ENCODE assay signal across 8 cellular contexts in the genomic region with DNA sequence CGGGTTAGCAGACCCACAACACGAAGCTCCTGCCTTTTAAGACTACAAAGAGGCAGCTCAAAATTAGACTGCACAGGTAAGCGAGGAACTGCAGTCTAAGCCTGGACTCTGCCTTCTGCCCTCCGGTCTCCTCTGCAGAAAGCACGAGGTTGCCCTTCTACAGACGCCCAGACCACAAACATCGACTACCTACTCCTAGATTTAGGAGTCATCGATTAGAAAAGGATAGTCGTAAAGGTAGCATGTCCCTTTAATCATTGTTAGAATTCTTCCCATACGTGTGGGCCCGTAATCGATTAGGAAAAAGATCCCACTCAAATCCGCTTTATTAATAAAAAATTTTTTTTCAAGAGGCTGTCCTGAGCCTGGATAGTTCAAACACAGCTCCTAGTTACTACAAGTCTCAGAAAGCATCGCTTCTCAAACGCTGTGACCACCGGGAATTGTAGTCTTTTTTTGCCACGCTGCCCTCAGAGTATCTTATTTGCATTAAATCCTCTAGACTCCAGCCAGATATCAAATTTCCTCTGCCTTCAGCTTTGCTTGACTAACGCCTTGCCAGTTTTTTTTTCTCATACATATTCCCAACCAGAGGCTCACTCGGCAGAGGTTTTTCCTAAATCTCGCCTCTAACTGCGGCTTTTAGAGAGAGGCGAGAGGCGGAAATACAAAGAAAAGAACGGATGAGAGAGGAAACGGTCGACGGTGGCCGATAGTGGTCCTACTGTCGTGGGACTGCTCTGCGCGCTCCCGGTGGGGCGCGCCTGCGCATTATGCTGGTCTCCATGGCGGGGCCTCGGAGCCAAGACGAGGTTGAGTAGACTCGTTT. TPM values are rescaled to one million over a fixed set of nuclear protein-coding genes. Genes with fewer than 3 reads are reported as not detected.
DNase-seq lines count a peak whose midpoint lies in the region; ATAC-seq and TF ChIP-seq lines count a peak whose summit lies in the region.

A gene with protein sequence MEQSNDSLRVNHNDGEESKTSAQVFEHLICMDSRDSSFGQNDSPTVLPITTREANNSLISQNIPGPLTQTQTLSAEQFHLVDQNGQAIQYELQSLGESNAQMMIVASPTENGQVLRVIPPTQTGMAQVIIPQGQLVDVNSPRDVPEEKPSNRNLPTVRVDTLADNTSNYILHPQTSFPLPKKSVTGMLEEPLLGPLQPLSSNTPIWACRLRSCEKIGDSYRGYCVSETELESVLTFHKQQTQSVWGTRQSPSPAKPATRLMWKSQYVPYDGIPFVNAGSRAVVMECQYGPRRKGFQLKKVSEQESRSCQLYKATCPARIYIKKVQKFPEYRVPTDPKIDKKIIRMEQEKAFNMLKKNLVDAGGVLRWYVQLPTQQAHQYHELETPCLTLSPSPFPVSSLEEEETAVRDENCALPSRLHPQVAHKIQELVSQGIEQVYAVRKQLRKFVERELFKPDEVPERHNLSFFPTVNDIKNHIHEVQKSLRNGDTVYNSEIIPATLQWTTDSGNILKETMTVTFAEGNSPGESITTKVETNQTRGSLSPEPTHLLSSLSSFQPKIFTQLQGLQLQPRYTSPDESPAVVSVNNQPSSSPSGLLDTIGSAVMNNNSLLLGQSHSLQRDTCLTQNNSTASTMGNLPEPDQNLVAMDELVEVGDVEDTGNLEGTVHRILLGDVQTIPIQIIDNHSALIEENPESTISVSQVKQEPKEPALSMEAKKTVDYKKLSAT (plus strand): TSS at position 763 of the 829 bp plus-strand sequence. CDS start 29,628 bp downstream, outside the sequence.
A gene (minus strand): TSS at position 161 of the 829 bp plus-strand sequence. CDS start 197 bp downstream, outside the sequence.

- peak; percentile 92 for DNase-seq in GM10248 (ENCODE audit: extremely low spot score)
- DNase-seq in NCI-H1092 (lab: John Stamatoyannopoulos, UW): peak; percentile 89
- DNase-seq in SK-N-SH: peak; percentile 92
- DNase-seq in activated naive CD4-positive, alpha-beta T cell treated with anti-CD3 and anti-CD28 coated beads, Interleukin-2, amount 50 U/mL, for 72 hours (ENCODE audit: low spot score in 2 of 2): peak; percentile 87 to 89
- DNase-seq in glomerular visceral epithelial cell (ENCODE audit: extremely low spot score): peak; percentile 93
- peak; percentile 86 for DNase-seq in occipital lobe (lab: John Stamatoyannopoulos, UW)
- DNase-seq in suprapubic skin (ENCODE audit: low spot score in 2 of 2): peak; percentile 92 to 93

- H3K9me3 ChIP-seq in SK-N-SH (no peaks in the 10 kb centered on the region), suprapubic skin (no peaks in the 10 kb centered on the region)

- no peaks in the 10 kb centered on the region for H3K27me3 ChIP-seq in SK-N-SH (ENCODE audit: insufficient read depth)
- no peaks in the 10 kb centered on the region for H3K27me3 ChIP-seq in suprapubic skin

- H3K36me3 Mint-ChIP-seq in activated naive CD4-positive, alpha-beta T cell treated with anti-CD3 and anti-CD28 coated beads, Interleukin-2, amount 50 U/mL, for 72 hours: peaks cover 5 to 11% of the 10 kb centered on the region in 2 donors

- no peaks in the 10 kb centered on the region for H3K9me2 ChIP-seq in SK-N-SH

- no peaks in the 10 kb centered on the region for H4K20me1 ChIP-seq in SK-N-SH (ENCODE audit: insufficient read depth)

- under 1% methylated on average over 38 of the region's 39 CpGs for WGBS in SK-N-SH (ENCODE audit: low lambda C conversion rate)
- WGBS in suprapubic skin: under 1% methylated on average over 35 of the region's 39 CpGs

- peak in 1 of 2 donors; percentile 53 for TF ChIP-seq POLR2A in suprapubic skin (IDR thresholded peaks at IDR 0.05)

- H3K27ac Mint-ChIP-seq in activated naive CD4-positive, alpha-beta T cell treated with anti-CD3 and anti-CD28 coated beads, Interleukin-2, amount 50 U/mL, for 72 hours: peak within 1 kb of the TSS; percentile 92 to 97

- TF ChIP-seq EP300 in SK-N-SH (IDR thresholded peaks at IDR 0.05; ENCODE audit: borderline replicate concordance in 1 of 2, low read depth in 1 of 2, low read length in 1 of 2) (no peak; a peak in 1 of 4 replicates), suprapubic skin (IDR thresholded peaks at IDR 0.05) (no peak)

- H2AFZ ChIP-seq in SK-N-SH (ENCODE audit: low read depth): peak within 1 kb of the TSS; percentile 96

- POLR2A ChIA-PET in GM10248 (lab: Yijun Ruan, JAX) (no interaction called here), SK-N-SH (lab: Yijun Ruan, JAX) (interaction anchor here (0.7 to 1.2 kb wide), 3 partner anchors 14 to 327 kb away, joined by 3 to 5 read pairs (median 3); a partner anchor contains a TSS)

- H3K36me3 ChIP-seq in SK-N-SH (replicated peaks in 1 of 2; ENCODE audit: control insufficient read depth in 1 of 2, insufficient read depth in 2 of 2, low read length in 1 of 2) (peaks cover 0 to 4% of the 10 kb centered on the region in 2 experiments), suprapubic skin (no peaks in the 10 kb centered on the region)

- CTCF ChIA-PET in GM10248 (lab: Yijun Ruan, JAX) (interaction anchor here (1.0 to 1.4 kb wide), 3 partner anchors 107 to 323 kb away, joined by 3 to 4 read pairs (median 3); no protein-coding TSS in a partner anchor), SK-N-SH (lab: Yijun Ruan, JAX) (interaction anchor here (1.4 kb wide), 1 partner anchor 21 kb away, joined by 4 read pairs; no protein-coding TSS in a partner anchor)

- TF ChIP-seq CTCF in GM10248 (IDR thresholded peaks at IDR 0.05; ENCODE audit: control extremely low read depth, extremely low read depth, low read depth, missing control alignments) (no peak), SK-N-SH (IDR thresholded peaks at IDR 0.05) (no peak), suprapubic skin (IDR thresholded peaks at IDR 0.05) (no peak)

- peak within 1 kb of the TSS; percentile 93 to 98 for H3K4me3 ChIP-seq in SK-N-SH (ENCODE audit: low read depth in 2 of 2, low read length in 1 of 2)
- H3K4me3 ChIP-seq in suprapubic skin: peak within 1 kb of the TSS; percentile 61

- H3K4me2 ChIP-seq in SK-N-SH: peak within 1 kb of the TSS; percentile 79

- peaks cover 58% of the 10 kb centered on the region for H3K79me2 ChIP-seq in SK-N-SH (ENCODE audit: insufficient read depth)

- peak; percentile 71 for ATAC-seq in HG02610 (IDR thresholded peaks at IDR 0.05; ENCODE audit: unreplicated experiment)
- peak; percentile 89 to 90 for ATAC-seq in activated naive CD4-positive, alpha-beta T cell treated with anti-CD3 and anti-CD28 coated beads, Interleukin-2, amount 50 U/mL, for 72 hours

- peaks cover 10% of the 10 kb centered on the region for H3F3A ChIP-seq in SK-N-SH (replicated peaks; ENCODE audit: insufficient read depth)

- H3K27ac ChIP-seq in SK-N-SH (ENCODE audit: low read depth in 2 of 2, low read length in 1 of 2) (peak within 1 kb of the TSS; percentile 99), suprapubic skin (peak within 1 kb of the TSS; percentile 89)

- no peaks in the 10 kb centered on the region for H3K9me3 Mint-ChIP-seq in activated naive CD4-positive, alpha-beta T cell treated with anti-CD3 and anti-CD28 coated beads, Interleukin-2, amount 50 U/mL, for 72 hours

- H3K9ac ChIP-seq in SK-N-SH: peak within 1 kb of the TSS; percentile 92

- no peak for TF ChIP-seq RAD21 in SK-N-SH (IDR thresholded peaks at IDR 0.05; ENCODE audit: low read length)

- H3K4me1 ChIP-seq in SK-N-SH (ENCODE audit: control insufficient read depth in 1 of 2, insufficient read depth in 2 of 2, low read depth in 1 of 2, low read length in 1 of 2) (peaks cover 0 to 5% of the 10 kb centered on the region in 2 experiments; a peak in 3 of 4 replicates), suprapubic skin (peaks cover 21% of the 10 kb centered on the region)

TF ChIP-seq in SK-N-SH, 30 proteins besides CTCF, POLR2A, EP300 and RAD21 (continues in another document):
- TF ChIP-seq MEF2A (IDR thresholded peaks at IDR 0.05; ENCODE audit: borderline replicate concordance, low read depth) (no peak), YY1 (IDR thresholded peaks at IDR 0.05; ENCODE audit: low read depth) (peak; percentile 66; the same call in 1 of the 2 replicates), FOXJ3 (CRISPR knock-in tag; IDR thresholded peaks at IDR 0.05) (no peak), GATA2 (CRISPR knock-in tag; IDR thresholded peaks at IDR 0.05) (no peak), TAF1 (IDR thresholded peaks at IDR 0.05; ENCODE audit: borderline replicate concordance, low read depth, low read length) (peak; percentile 65), SMC3 (IDR thresholded peaks at IDR 0.05; ENCODE audit: low read depth, low read length) (no peak), CHD2 (IDR thresholded peaks at IDR 0.05; ENCODE audit: low read length, partially characterized antibody) (peak; percentile 90)
- TF ChIP-seq, protein P1, sequence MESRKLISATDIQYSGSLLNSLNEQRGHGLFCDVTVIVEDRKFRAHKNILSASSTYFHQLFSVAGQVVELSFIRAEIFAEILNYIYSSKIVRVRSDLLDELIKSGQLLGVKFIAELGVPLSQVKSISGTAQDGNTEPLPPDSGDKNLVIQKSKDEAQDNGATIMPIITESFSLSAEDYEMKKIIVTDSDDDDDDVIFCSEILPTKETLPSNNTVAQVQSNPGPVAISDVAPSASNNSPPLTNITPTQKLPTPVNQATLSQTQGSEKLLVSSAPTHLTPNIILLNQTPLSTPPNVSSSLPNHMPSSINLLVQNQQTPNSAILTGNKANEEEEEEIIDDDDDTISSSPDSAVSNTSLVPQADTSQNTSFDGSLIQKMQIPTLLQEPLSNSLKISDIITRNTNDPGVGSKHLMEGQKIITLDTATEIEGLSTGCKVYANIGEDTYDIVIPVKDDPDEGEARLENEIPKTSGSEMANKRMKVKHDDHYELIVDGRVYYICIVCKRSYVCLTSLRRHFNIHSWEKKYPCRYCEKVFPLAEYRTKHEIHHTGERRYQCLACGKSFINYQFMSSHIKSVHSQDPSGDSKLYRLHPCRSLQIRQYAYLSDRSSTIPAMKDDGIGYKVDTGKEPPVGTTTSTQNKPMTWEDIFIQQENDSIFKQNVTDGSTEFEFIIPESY (IDR thresholded peaks at IDR 0.05; ENCODE audit: borderline replicate concordance, low read depth): peak; percentile 92

RNA-seq across cellular contexts. Expression of the first gene that starts in this region (rescaled TPM):
- polyA plus RNA-seq in SK-N-SH (2012; rRNA removed): 4.6 and 8.3 TPM in 2 replicates
- polyA plus RNA-seq in SK-N-SH (2012; cell fraction: cytosol; rRNA removed): 5.1 and 5.9 TPM in 2 replicates
- polyA plus RNA-seq in SK-N-SH (2012; cell fraction: nucleus; rRNA removed): 9.4 and 21.3 TPM in 2 replicates
- 1 to 10 TPM; 3.9 to 8.5 TPM for total RNA-seq in activated naive CD4-positive, alpha-beta T cell treated with anti-CD3 and anti-CD28 coated beads, Interleukin-2, amount 50 U/mL, for 72 hours
- total RNA-seq in occipital lobe (24.8 TPM), suprapubic skin (10 to 100 TPM in 2 of 4 donors, 1 to 10 TPM in 2; 6.7 to 20.6 (median 11.1) TPM)

RNA-seq across cellular contexts. Expression of the second gene that starts in this region (rescaled TPM):
- polyA plus RNA-seq in SK-N-SH (2012; rRNA removed): 21.2 and 41.0 TPM in 2 replicates
- 38.0 and 46.9 TPM in 2 replicates for polyA plus RNA-seq in SK-N-SH (2012; cell fraction: cytosol; rRNA removed)
- 18.8 and 49.4 TPM in 2 replicates for polyA plus RNA-seq in SK-N-SH (2012; cell fraction: nucleus; rRNA removed)
- total RNA-seq in activated naive CD4-positive, alpha-beta T cell treated with anti-CD3 and anti-CD28 coated beads, Interleukin-2, amount 50 U/mL, for 72 hours: 100 to 1,000 TPM in 1 of 2 donors, 10 to 100 TPM in 1; 82.5 to 101 TPM
- total RNA-seq in occipital lobe (23.7 TPM), suprapubic skin (10 to 100 TPM; 18.2 to 30.2 (median 26.2) TPM)

Comparison
In these comparisons a context has a peak if more than half of its experiments do, and no peak if none do; other contexts are left out.
1. Peak in every context shown above with its lines: DNase-seq, ATAC-seq, H3K4me3 ChIP-seq and H3K27ac ChIP-seq.